15 cellular contexts compared by ENCODE assay signal in genomic region chr9:109382182-109382581, GRCh38.
DNase-seq lines count a peak whose midpoint lies in the region; ATAC-seq and TF ChIP-seq lines count a peak whose summit lies in the region.
"Had no signal": no experiment of that assay in that cellular context is flagged by ENCODE, and none has a peak within 500 bp of the region (broad histone marks: within the 10 kb centered on the region; RNA-seq: fewer than 3 reads in every experiment).

No MANE protein-coding gene starts in this region.

- no peaks in the 10 kb centered on the region for H3K27me3 ChIP-seq in upper lobe of left lung

- peaks cover 0 to 9% (median 0%) of the 10 kb centered on the region in 4 donors for H3K4me1 ChIP-seq in upper lobe of left lung
- H3K4me1 ChIP-seq: A549, Caco-2 had no signal

- H3K27ac ChIP-seq in upper lobe of left lung = no peak overlapping the region
- H3K27ac ChIP-seq: A549, C4-2B had no signal

- no peak for TF ChIP-seq EP300 in upper lobe of left lung (IDR thresholded peaks at IDR 0.05)

- ATAC-seq in upper lobe of left lung (ENCODE audit: low FRiP score in 2 of 2) = no peak
- ATAC-seq: A549, GM23338, HCT116 had no signal

- no peak for TF ChIP-seq POLR2A in upper lobe of left lung (IDR thresholded peaks at IDR 0.05)

- DNase-seq in M059J (ENCODE audit: low read depth) = peak; percentile 27
- peak; percentile 4 for DNase-seq in astrocyte of the hippocampus (ENCODE audit: low read depth, low spot score)
- peak; percentile 63 for DNase-seq in islet precursor cell
- no peak for DNase-seq in upper lobe of left lung
- DNase-seq in NCI-H128 (lab: John Stamatoyannopoulos, UW; ENCODE audit: unreplicated experiment) = no peak
- DNase-seq in T1000 (lab: John Stamatoyannopoulos, UW) = no peak
- DNase-seq in NCI-H2081 treated with DMSO at 0.1 percent for 48 hours (lab: John Stamatoyannopoulos, UW) = no peak
- DNase-seq: AML-193; Caco-2; CD4-positive, alpha-beta T cell; GDM1 had no signal

- TF ChIP-seq CTCF in upper lobe of left lung (IDR thresholded peaks at IDR 0.05) = no peak

- H3K4me3 ChIP-seq in upper lobe of left lung = no peak overlapping the region
- H3K4me3 ChIP-seq: A549, GM23338 had no signal

- peaks cover 0 to 18% (median 3%) of the 10 kb centered on the region in 4 donors for H3K36me3 ChIP-seq in upper lobe of left lung

- no peaks in the 10 kb centered on the region for H3K9me3 ChIP-seq in upper lobe of left lung
- H3K9me3 ChIP-seq: A549, Caco-2 had no signal

- WGBS in upper lobe of left lung, 2 donors = 92 to 93% methylated on average over 13 of the region's 13 CpGs

Comparison
In these comparisons a context has a peak if more than half of its experiments do, and no peak if none do; other contexts are left out.
1. DNase-seq: peak in M059J (single experiment), astrocyte of the hippocampus (single experiment) and islet precursor cell (single experiment); none in upper lobe of left lung (0 of 2), NCI-H128 (single experiment), T1000 (single experiment) and NCI-H2081 treated with DMSO at 0.1 percent for 48 hours (single experiment).